Comparison of ENCODE assay signal across 1 cellular context in genomic region chr5:3103241-3103855, GRCh38.
TF ChIP-seq lines count a peak whose summit lies in the region.

No MANE protein-coding gene starts in this region.

TF ChIP-seq in H1, 55 proteins besides CTCF, POLR2A, EP300 and RAD21:
- TF ChIP-seq SAP30 (IDR thresholded peaks at IDR 0.05; ENCODE audit: insufficient read depth, insufficient replicate concordance, low read length) (no peak), SIX5 (IDR thresholded peaks at IDR 0.05; ENCODE audit: low read depth, low read length) (no peak), CREB1 (IDR thresholded peaks at IDR 0.05) (no peak), TBP (IDR thresholded peaks at IDR 0.05; ENCODE audit: low read depth, low read length) (no peak), BRCA1 (IDR thresholded peaks at IDR 0.05; ENCODE audit: low read depth, low read length) (no peak), E2F6 (IDR thresholded peaks at IDR 0.05) (no peak)
TF ChIP-seq in H1: peak in this region for 0.
